Comparison of ENCODE assay signal across 9 cellular contexts in genomic region chr10:96288151-96288621, GRCh38. TPM values are rescaled to one million over a fixed set of nuclear protein-coding genes. Genes with fewer than 3 reads are reported as not detected.
DNase-seq lines count a peak whose midpoint lies in the region; ATAC-seq and TF ChIP-seq lines count a peak whose summit lies in the region.
"Had no signal": no experiment of that assay in that cellular context is flagged by ENCODE, and none has a peak within 500 bp of the region (broad histone marks: within the 10 kb centered on the region; RNA-seq: fewer than 3 reads in every experiment).

No MANE protein-coding gene starts in this region.

- TF ChIP-seq POLR2A in sigmoid colon (IDR thresholded peaks at IDR 0.05): no peak

- H3K4me1 ChIP-seq in thoracic aorta (ENCODE audit: control insufficient read depth in 1 of 2, low read depth in 2 of 2) (peaks cover 12 to 28% of the 10 kb centered on the region in 2 donors), sigmoid colon (peaks cover 0 to 20% (median 10%) of the 10 kb centered on the region in 4 donors)
- H3K4me1 ChIP-seq: SJSA1 had no signal

- in situ Hi-C loops in G401 (cut with HindIII; ENCODE audit: low sequenced_read_pairs): no loop called here

- ATAC-seq in HG02852 (IDR thresholded peaks at IDR 0.05; ENCODE audit: unreplicated experiment): peak; percentile 61
- ATAC-seq in T-cell (replicated peaks in 1 of 4): peak in 1 of 4 experiments; percentile 34
- ATAC-seq in thoracic aorta (ENCODE audit: insufficient number of reproducible peaks, low FRiP score, low read depth): no peak

- CTCF ChIA-PET in T-cell (lab: Charles Lee): interaction anchor here (0.6 to 1.5 kb wide), 2 partner anchors 59 to 78 kb away, joined by 3 to 7 read pairs; no protein-coding TSS in a partner anchor

- H3K27me3 ChIP-seq in thoracic aorta (replicated peaks; ENCODE audit: insufficient read depth): no peaks in the 10 kb centered on the region
- H3K27me3 ChIP-seq in sigmoid colon: no peaks in the 10 kb centered on the region

- peak overlapping the region; percentile 35 for H3K27ac Mint-ChIP-seq in activated CD4-positive, alpha-beta T cell treated with anti-CD3 and anti-CD28 coated beads, Interleukin-2, amount 10 ng/mL, durations not matched to agents 24 days and 14 days
- H3K27ac Mint-ChIP-seq in T-cell: peak overlapping the region; percentile 29 to 55

- H3K4me3 ChIP-seq in thoracic aorta: peak overlapping the region; percentile 31
- no peak overlapping the region for H3K4me3 ChIP-seq in sigmoid colon
- H3K4me3 ChIP-seq: SJSA1 had no signal

- H3K27me3 Mint-ChIP-seq in activated CD4-positive, alpha-beta T cell treated with anti-CD3 and anti-CD28 coated beads, Interleukin-2, amount 10 ng/mL, durations not matched to agents 24 days and 14 days: peaks cover 2% of the 10 kb centered on the region
- peaks cover 0 to 4% of the 10 kb centered on the region in 2 donors for H3K27me3 Mint-ChIP-seq in T-cell

- H3K4me1 Mint-ChIP-seq in activated CD4-positive, alpha-beta T cell treated with anti-CD3 and anti-CD28 coated beads, Interleukin-2, amount 10 ng/mL, durations not matched to agents 24 days and 14 days: peaks cover 15% of the 10 kb centered on the region
- peaks cover 16 to 17% (median 16%) of the 10 kb centered on the region in 3 donors for H3K4me1 Mint-ChIP-seq in T-cell

- DNase-seq in activated CD4-positive, alpha-beta T cell treated with anti-CD3 and anti-CD28 coated beads, Interleukin-2, amount 10 ng/mL, durations not matched to agents 24 days and 14 days: no peak
- DNase-seq in activated CD4-positive, alpha-beta T cell treated with anti-CD3 and anti-CD28 coated beads for 4 hours: no peak
- DNase-seq in T-cell (no peak), thoracic aorta (ENCODE audit: low spot score) (no peak), sigmoid colon (no peak), SHP77 treated with DMSO at 0.1 percent for 48 hours (lab: John Stamatoyannopoulos, UW) (no peak), G401 (ENCODE audit: low spot score) (no peak)

- H3K36me3 Mint-ChIP-seq in activated CD4-positive, alpha-beta T cell treated with anti-CD3 and anti-CD28 coated beads, Interleukin-2, amount 10 ng/mL, durations not matched to agents 24 days and 14 days (ENCODE audit: low read depth): no peaks in the 10 kb centered on the region
- no peaks in the 10 kb centered on the region for H3K36me3 Mint-ChIP-seq in T-cell

- TF ChIP-seq EP300 in sigmoid colon (IDR thresholded peaks at IDR 0.05): no peak

- intact Hi-C loops in activated CD4-positive, alpha-beta T cell treated with anti-CD3 and anti-CD28 coated beads, Interleukin-2, amount 10 ng/mL, durations not matched to agents 24 days and 14 days (cut with micrococcal nuclease): no loop called here
- intact Hi-C loops in sigmoid colon (cut with DNase I): no loop called here

- POLR2A ChIA-PET in T-cell (lab: Charles Lee): no interaction called here

- H3K36me3 ChIP-seq in thoracic aorta (no peaks in the 10 kb centered on the region), sigmoid colon (no peaks in the 10 kb centered on the region)
- H3K36me3 ChIP-seq: SJSA1 had no signal

- H3K9me3 ChIP-seq in thoracic aorta (no peaks in the 10 kb centered on the region), sigmoid colon (no peaks in the 10 kb centered on the region)
- H3K9me3 ChIP-seq: SJSA1 had no signal

- H3K9me3 Mint-ChIP-seq in activated CD4-positive, alpha-beta T cell treated with anti-CD3 and anti-CD28 coated beads, Interleukin-2, amount 10 ng/mL, durations not matched to agents 24 days and 14 days: no peaks in the 10 kb centered on the region
- H3K9me3 Mint-ChIP-seq in T-cell: no peaks in the 10 kb centered on the region

- peak overlapping the region; percentile 61 for H3K4me3 Mint-ChIP-seq in activated CD4-positive, alpha-beta T cell treated with anti-CD3 and anti-CD28 coated beads, Interleukin-2, amount 10 ng/mL, durations not matched to agents 24 days and 14 days
- peak overlapping the region; percentile 14 to 55 (median 54) for H3K4me3 Mint-ChIP-seq in T-cell

- H3K27ac ChIP-seq in thoracic aorta (peak overlapping the region; percentile 67), sigmoid colon (no peak overlapping the region)
- H3K27ac ChIP-seq: SJSA1 had no signal

- TF ChIP-seq CTCF in thoracic aorta (IDR thresholded peaks at IDR 0.05) (no peak), sigmoid colon (IDR thresholded peaks at IDR 0.05) (no peak)

- WGBS in sigmoid colon, 2 donors: 7 to 19% methylated on average over 5 of the region's 5 CpGs

RNA-seq across cellular contexts. Expression of gene DNTT, which starts 16.0 kb away (rescaled TPM):
- not detected in 2 replicates for total RNA-seq in activated CD4-positive, alpha-beta T cell treated with anti-CD3 and anti-CD28 coated beads, Interleukin-2, amount 10 ng/mL, durations not matched to agents 24 days and 14 days
- total RNA-seq in T-cell: under 1 TPM in 3 of 5 donors, not detected in 2; 0.13 to 0.38 (median 0.30) TPM
- total RNA-seq in thoracic aorta: not detected
- not detected for total RNA-seq in sigmoid colon
- polyA plus RNA-seq in sigmoid colon: not detected
- total RNA-seq in G401 (2014; rRNA removed; shearing (Covaris generic)): not detected in 2 replicates
- total RNA-seq: SJSA1 had no signal

RNA-seq across cellular contexts. Expression of gene BLNK, which starts 16.8 kb away (rescaled TPM):
- not detected in 2 replicates for total RNA-seq in activated CD4-positive, alpha-beta T cell treated with anti-CD3 and anti-CD28 coated beads, Interleukin-2, amount 10 ng/mL, durations not matched to agents 24 days and 14 days
- total RNA-seq in T-cell (1 to 10 TPM; 1.3 to 8.2 (median 1.7) TPM), thoracic aorta (1 to 10 TPM; 1.3 to 6.9 TPM), sigmoid colon (1 to 10 TPM in 3 of 4 donors, under 1 TPM in 1; 0.99 to 2.2 (median 1.6) TPM)
- polyA plus RNA-seq in sigmoid colon: 10 to 100 TPM in 1 of 3 donors, 1 to 10 TPM in 2; 8.6 to 24.0 (median 9.6) TPM
- total RNA-seq in G401 (2014; rRNA removed; shearing (Covaris generic)): not detected in 2 replicates
- total RNA-seq: SJSA1 had no signal

Comparison
In these comparisons a context has a peak if more than half of its experiments do, and no peak if none do; other contexts are left out.
1. H3K27ac ChIP-seq: peak in thoracic aorta (2 of 2); none in sigmoid colon (0 of 4).